In the genomic region with DNA sequence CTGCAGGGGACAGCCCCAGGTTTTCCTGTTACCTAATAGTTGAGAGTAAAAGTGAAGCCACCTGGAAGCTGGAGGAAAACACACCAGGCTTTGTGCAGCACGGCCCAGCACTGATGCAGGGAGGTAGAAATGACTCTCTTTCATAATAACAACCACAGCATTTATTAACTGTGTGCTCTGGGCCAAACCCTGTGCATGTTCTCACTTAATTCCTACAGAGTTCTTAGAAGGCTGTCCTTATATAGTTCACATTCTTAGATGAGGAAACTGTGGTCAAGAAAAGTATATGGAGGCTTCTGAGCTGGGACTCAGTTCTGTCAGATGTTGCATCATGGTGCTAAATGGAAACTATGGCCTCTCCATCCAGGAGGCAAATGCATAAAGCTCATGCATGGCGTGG, we compare ENCODE assay signal across 23 cellular contexts.
"Had no signal": no experiment of that assay in that cellular context is flagged by ENCODE, and none has a peak within 500 bp of the region (broad histone marks: within the 10 kb centered on the region; RNA-seq: fewer than 3 reads in every experiment).

No MANE protein-coding gene starts in this region.

- ATAC-seq: heart right ventricle; left cardiac atrium; natural killer cell treated with Interleukin-12 subunit alpha and Interleukin-12 subunit beta and Interleukin-15 and Interleukin-18, amount 100 ng/mL, for 72 hours; upper lobe of right lung; WTC11 had no signal

- FAIRE-seq: endometrium, TTC549 had no signal

- H3K4me1 ChIP-seq: adrenal gland, ascending aorta, heart right ventricle, prostate gland, spleen, thyroid gland, upper lobe of right lung had no signal

- DNase-seq: activated CD4-positive, alpha-beta T cell treated with anti-CD3 and anti-CD28 coated beads, Interleukin-2, amount 50 U/mL, for 48 hours; activated gamma-delta T cell treated with Interleukin-2 at 50 U/mL for 16 hours; adrenal gland; brain microvascular endothelial cell; caudate nucleus; effector CD4-positive, alpha-beta T cell; heart right ventricle; islet precursor cell; left cardiac atrium; ovary; spleen; stimulated activated CD4-positive, alpha-beta T cell treated with anti-CD3 and anti-CD28 coated beads, Interleukin-4, amount 100 ng/mL, for 24 hours; stimulated activated naive CD4-positive, alpha-beta T cell treated with Interleukin-2 at 50 U/mL for 16 hours; substantia nigra; thyroid gland; upper lobe of right lung had no signal

- H3K27me3 ChIP-seq: ascending aorta, brain microvascular endothelial cell, ovary, thyroid gland, upper lobe of right lung had no signal

- H3K4me3 ChIP-seq: adrenal gland, ascending aorta, heart right ventricle, ovary, prostate gland, spleen, thyroid gland, upper lobe of right lung had no signal

- H3K36me3 ChIP-seq: adrenal gland, ascending aorta, brain microvascular endothelial cell, heart right ventricle, neutrophil, ovary, prostate gland, spleen, thyroid gland, upper lobe of right lung had no signal

- H3K9me3 ChIP-seq: adrenal gland, ascending aorta, heart right ventricle, neutrophil, ovary, prostate gland, spleen, thyroid gland, upper lobe of right lung had no signal

- H3K27ac ChIP-seq: adrenal gland, ascending aorta, brain microvascular endothelial cell, heart right ventricle, neutrophil, ovary, prostate gland, spleen, thyroid gland, upper lobe of right lung had no signal
